ENCODE assay signal across 21 cellular contexts in genomic region chr6:161359617-161359945, GRCh38.
A peak's percentile ranks its signal among the peaks of the same experiment; 100 is the strongest.
DNase-seq lines count a peak whose midpoint lies in the region; ATAC-seq and TF ChIP-seq lines count a peak whose summit lies in the region.
"Had no signal": no experiment of that assay in that cellular context is flagged by ENCODE, and none has a peak within 500 bp of the region (broad histone marks: within the 10 kb centered on the region; RNA-seq: fewer than 3 reads in every experiment).

No MANE protein-coding gene starts in this region.

- no peaks in the 10 kb centered on the region for H3K4me1 ChIP-seq in right atrium auricular region
- H3K4me1 ChIP-seq: parathyroid adenoma, uterus had no signal

- H3K4me3 ChIP-seq in right atrium auricular region = no peak overlapping the region
- H3K4me3 ChIP-seq: spleen, thoracic aorta, uterus had no signal

- intact Hi-C loops in Right ventricle myocardium inferior (cut with DNase I) (no loop called here), cardiac septum (cut with DNase I) (no loop called here)

- no peaks in the 10 kb centered on the region for H3K27me3 ChIP-seq in right atrium auricular region
- H3K27me3 ChIP-seq: spleen, uterus had no signal

- TF ChIP-seq CTCF in right atrium auricular region (IDR thresholded peaks at IDR 0.05) = no peak

- peak overlapping the region; percentile 56 to 77 for H3K27ac ChIP-seq in right atrium auricular region
- H3K27ac ChIP-seq: parathyroid adenoma, spleen, thoracic aorta, uterus had no signal

- H3K36me3 ChIP-seq in right atrium auricular region = no peaks in the 10 kb centered on the region
- H3K36me3 ChIP-seq: spleen, thoracic aorta, uterus had no signal

- H3K9me3 ChIP-seq in right atrium auricular region = peaks cover 0 to 11% of the 10 kb centered on the region in 2 donors
- H3K9me3 ChIP-seq: uterus had no signal

- DNase-seq in Right ventricle myocardium inferior (ENCODE audit: missing footprints) = no peak
- DNase-seq in cardiac septum (ENCODE audit: low spot score) = no peak
- DNase-seq in UCSD-AML1 (lab: John Stamatoyannopoulos, UW; ENCODE audit: unreplicated experiment) = peak; percentile 73
- DNase-seq in right atrium auricular region (ENCODE audit: low spot score) = no peak
- DNase-seq in stimulated activated CD8-positive, alpha-beta memory T cell treated with anti-CD3 and anti-CD28 coated beads, Interleukin-4, amount 100 ng/mL, for 48 hours = no peak
- DNase-seq in SKM-1 treated with dmso at 0.1 percent for 144 hours (lab: John Stamatoyannopoulos, UW; ENCODE audit: unreplicated experiment) = no peak
- DNase-seq: activated CD4-positive, alpha-beta T cell treated with anti-CD3 and anti-CD28 coated beads for 48 hours; amniotic stem cell; CD8-positive, alpha-beta T cell; GOT3; KBM-7; NCI-H1436; NCI-H226; spleen; stimulated activated CD4-positive, alpha-beta T cell treated with anti-CD3 and anti-CD28 coated beads, Interleukin-2, amount 100 ng/mL, for 24 hours; stimulated activated naive CD8-positive, alpha-beta T cell treated with anti-CD3 and anti-CD28 coated beads, Interleukin-15, amount 100 ng/mL, for 72 hours; uterus had no signal

- ATAC-seq in Right ventricle myocardium inferior = peak; percentile 81
- ATAC-seq in GM18517 (IDR thresholded peaks at IDR 0.05; ENCODE audit: unreplicated experiment) = no peak
- ATAC-seq in GM21529 (IDR thresholded peaks at IDR 0.05; ENCODE audit: unreplicated experiment) = no peak
- ATAC-seq: CD8-positive, alpha-beta T cell; stimulated activated naive CD8-positive, alpha-beta T cell treated with anti-CD3 and anti-CD28 coated beads, Interleukin-15, amount 100 ng/mL, for 72 hours had no signal
